Comparison of ENCODE assay signal across 11 cellular contexts in genomic region chr3:151351216-151351615, GRCh38. TPM values are rescaled to one million over a fixed set of nuclear protein-coding genes. Genes with fewer than 3 reads are reported as not detected.
DNase-seq lines count a peak whose midpoint lies in the region; ATAC-seq and TF ChIP-seq lines count a peak whose summit lies in the region.
"Had no signal": no experiment of that assay in that cellular context is flagged by ENCODE, and none has a peak within 500 bp of the region (broad histone marks: within the 10 kb centered on the region; RNA-seq: fewer than 3 reads in every experiment).

No MANE protein-coding gene starts in this region.

- peak overlapping the region; percentile 45 for H3K4me3 Mint-ChIP-seq in activated CD4-positive, alpha-beta T cell treated with anti-CD3 and anti-CD28 coated beads, Interleukin-2, amount 10 ng/mL, durations not matched to agents 24 days and 14 days
- H3K4me3 Mint-ChIP-seq in T-cell: no peak overlapping the region

- CTCF ChIA-PET in T-cell (lab: Charles Lee): no interaction called here

- no peak for TF ChIP-seq POLR2A in upper lobe of left lung (IDR thresholded peaks at IDR 0.05)

- intact Hi-C loops in activated CD4-positive, alpha-beta T cell treated with anti-CD3 and anti-CD28 coated beads, Interleukin-2, amount 10 ng/mL, durations not matched to agents 24 days and 14 days (cut with micrococcal nuclease): no loop called here

- no peaks in the 10 kb centered on the region for H3K27me3 ChIP-seq in upper lobe of left lung

- H3K4me1 Mint-ChIP-seq in activated CD4-positive, alpha-beta T cell treated with anti-CD3 and anti-CD28 coated beads, Interleukin-2, amount 10 ng/mL, durations not matched to agents 24 days and 14 days: peaks cover 15% of the 10 kb centered on the region
- peaks cover 1 to 8% (median 5%) of the 10 kb centered on the region in 3 donors for H3K4me1 Mint-ChIP-seq in T-cell

- TF ChIP-seq CTCF in upper lobe of left lung (IDR thresholded peaks at IDR 0.05): no peak

- DNase-seq in activated CD4-positive, alpha-beta T cell treated with anti-CD3 and anti-CD28 coated beads, Interleukin-2, amount 10 ng/mL, durations not matched to agents 24 days and 14 days: no peak
- no peak for DNase-seq in activated CD4-positive, alpha-beta T cell treated with anti-CD3 and anti-CD28 coated beads for 48 hours
- peak; percentile 9 for DNase-seq in M059J (ENCODE audit: low read depth)
- DNase-seq in upper lobe of left lung: no peak
- DNase-seq in T-cell: no peak
- no peak for DNase-seq in EL
- DNase-seq in stimulated activated CD4-positive, alpha-beta T cell treated with anti-CD3 and anti-CD28 coated beads, Interleukin-15, amount 100 ng/mL, for 24 hours: no peak

- no peaks in the 10 kb centered on the region for H3K36me3 Mint-ChIP-seq in activated CD4-positive, alpha-beta T cell treated with anti-CD3 and anti-CD28 coated beads, Interleukin-2, amount 10 ng/mL, durations not matched to agents 24 days and 14 days (ENCODE audit: low read depth)
- H3K36me3 Mint-ChIP-seq in T-cell: no peaks in the 10 kb centered on the region

- no peaks in the 10 kb centered on the region for H3K9me3 Mint-ChIP-seq in activated CD4-positive, alpha-beta T cell treated with anti-CD3 and anti-CD28 coated beads, Interleukin-2, amount 10 ng/mL, durations not matched to agents 24 days and 14 days
- no peaks in the 10 kb centered on the region for H3K9me3 Mint-ChIP-seq in T-cell

- no peak for TF ChIP-seq EP300 in upper lobe of left lung (IDR thresholded peaks at IDR 0.05)

- no peak overlapping the region for H3K27ac Mint-ChIP-seq in activated CD4-positive, alpha-beta T cell treated with anti-CD3 and anti-CD28 coated beads, Interleukin-2, amount 10 ng/mL, durations not matched to agents 24 days and 14 days
- no peak overlapping the region for H3K27ac Mint-ChIP-seq in T-cell

- 92 to 96% methylated on average over 1 of the region's 1 CpG for WGBS in upper lobe of left lung, 2 donors

- no peaks in the 10 kb centered on the region for H3K9me3 ChIP-seq in upper lobe of left lung

- POLR2A ChIA-PET in T-cell (lab: Charles Lee): no interaction called here

- no peaks in the 10 kb centered on the region for H3K4me1 ChIP-seq in upper lobe of left lung

- no peak overlapping the region for H3K4me3 ChIP-seq in upper lobe of left lung

- H3K36me3 ChIP-seq in upper lobe of left lung: no peaks in the 10 kb centered on the region

- H3K27ac ChIP-seq in upper lobe of left lung: peak overlapping the region in 3 of 4 donors; percentile 38 to 61 (median 61)

- ATAC-seq in HG02763 (IDR thresholded peaks at IDR 0.05; ENCODE audit: unreplicated experiment) (peak; percentile 82), upper lobe of left lung (ENCODE audit: low FRiP score in 2 of 2) (peak in 1 of 2 donors; percentile 55), T-cell (replicated peaks in 1 of 4) (no peak)
- ATAC-seq: HepG2 had no signal

- peaks cover 33% of the 10 kb centered on the region for H3K27me3 Mint-ChIP-seq in activated CD4-positive, alpha-beta T cell treated with anti-CD3 and anti-CD28 coated beads, Interleukin-2, amount 10 ng/mL, durations not matched to agents 24 days and 14 days
- peaks cover 16 to 17% of the 10 kb centered on the region in 2 donors for H3K27me3 Mint-ChIP-seq in T-cell

RNA-seq across cellular contexts. Expression of gene P2RY13, which starts 21.9 kb away (rescaled TPM):
- total RNA-seq in activated CD4-positive, alpha-beta T cell treated with anti-CD3 and anti-CD28 coated beads, Interleukin-2, amount 10 ng/mL, durations not matched to agents 24 days and 14 days: not detected in 2 replicates
- total RNA-seq in M059J (2014; rRNA removed; shearing (Covaris generic)): not detected in 2 replicates
- total RNA-seq in upper lobe of left lung (10 to 100 TPM in 2 of 6 donors, 1 to 10 TPM in 3, under 1 TPM in 1; 0.67 to 13.4 (median 3.2) TPM), T-cell (not detected)
- total RNA-seq: A172, HepG2 had no signal

RNA-seq across cellular contexts. Expression of gene P2RY12, which starts 33.3 kb away (rescaled TPM):
- not detected in 2 replicates for total RNA-seq in activated CD4-positive, alpha-beta T cell treated with anti-CD3 and anti-CD28 coated beads, Interleukin-2, amount 10 ng/mL, durations not matched to agents 24 days and 14 days
- not detected in 2 replicates for total RNA-seq in M059J (2014; rRNA removed; shearing (Covaris generic))
- 1 to 10 TPM in 4 of 6 donors, under 1 TPM in 1, not detected in 1; 0.22 to 3.9 (median 2.8) TPM for total RNA-seq in upper lobe of left lung
- total RNA-seq in T-cell: under 1 TPM in 1 of 5 donors, not detected in 4; 0.51 TPM
- total RNA-seq: A172, HepG2 had no signal

RNA-seq across cellular contexts. Expression of gene GPR87, which starts 34.6 kb away (rescaled TPM):
- 1.0 and 1.4 TPM in 2 replicates for total RNA-seq in activated CD4-positive, alpha-beta T cell treated with anti-CD3 and anti-CD28 coated beads, Interleukin-2, amount 10 ng/mL, durations not matched to agents 24 days and 14 days
- 0.66 and 0.74 TPM in 2 replicates for total RNA-seq in M059J (2014; rRNA removed; shearing (Covaris generic))
- total RNA-seq in upper lobe of left lung: under 1 TPM in 3 of 6 donors, not detected in 3; 0.30 to 0.69 (median 0.34) TPM
- total RNA-seq in T-cell: not detected
- total RNA-seq: A172, HepG2, skeletal muscle tissue had no signal
